In the genomic region with DNA sequence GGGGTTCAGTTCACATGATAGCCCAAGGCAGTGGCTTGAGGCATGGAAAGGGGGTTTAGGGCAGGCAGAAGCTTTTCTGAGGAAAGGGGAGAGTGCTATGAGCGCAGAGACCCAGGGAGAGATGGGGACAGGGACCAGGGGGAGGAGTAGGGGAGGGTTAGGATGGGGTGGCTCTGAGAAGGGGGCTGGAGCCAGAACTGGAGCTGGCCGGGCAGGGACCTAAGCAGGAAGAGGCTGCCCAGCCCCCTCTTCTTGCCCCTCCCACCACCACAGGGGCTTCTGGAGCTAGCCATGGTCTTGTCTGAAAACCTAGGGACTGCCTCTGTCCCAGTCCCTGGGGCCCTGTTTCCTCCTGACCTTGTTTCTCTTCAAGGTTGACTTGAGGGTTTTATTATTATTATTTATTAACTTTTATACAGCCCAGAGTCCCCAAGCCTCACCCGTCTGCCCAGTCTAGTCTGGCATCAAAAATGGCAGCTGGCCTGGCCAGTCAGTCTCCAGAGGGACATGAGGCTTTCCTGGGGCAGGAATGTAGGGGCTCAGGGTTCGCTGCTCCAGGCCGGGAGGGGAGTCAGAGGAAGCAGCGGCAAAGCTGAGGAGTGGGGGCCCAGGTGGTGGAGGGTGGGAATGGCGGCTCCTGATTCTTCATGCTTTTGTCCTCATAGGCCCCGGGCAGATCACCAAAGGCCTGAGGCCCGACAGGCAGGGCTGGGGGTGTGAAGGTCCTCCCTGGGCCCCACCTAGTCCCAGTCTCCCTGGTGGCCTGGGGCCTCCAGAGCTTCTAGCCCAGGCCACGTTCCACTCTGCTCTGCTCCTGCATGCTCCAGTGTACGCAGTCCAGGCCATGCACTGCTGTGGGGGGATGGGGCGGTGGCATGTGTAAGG, we compare ENCODE assay signal across 8 cellular contexts. TPM values are rescaled to one million over a fixed set of nuclear protein-coding genes. Genes with fewer than 3 reads are reported as not detected.
DNase-seq lines count a peak whose midpoint lies in the region; ATAC-seq lines count a peak whose summit lies in the region.

No MANE protein-coding gene starts in this region.

- peaks cover 42% of the 10 kb centered on the region for H3K4me1 ChIP-seq in mesodermal cell (ENCODE audit: control insufficient read depth, insufficient read depth, low read length, poor library complexity, severe bottlenecking)
- H3K4me1 ChIP-seq in thymus (ENCODE audit: control insufficient read depth, insufficient read depth, low read length) = peaks cover 55% of the 10 kb centered on the region

- peaks cover 86% of the 10 kb centered on the region for H3K36me3 ChIP-seq in mesodermal cell (ENCODE audit: control insufficient read depth, insufficient read depth, low read length)
- peaks cover 35% of the 10 kb centered on the region for H3K36me3 ChIP-seq in thymus (ENCODE audit: control insufficient read depth, insufficient read depth)

- no peak for ATAC-seq in GM19328 (IDR thresholded peaks at IDR 0.05; ENCODE audit: unreplicated experiment)

- H3K4me1 Mint-ChIP-seq in activated T-cell treated with anti-CD3 and anti-CD28 coated beads, Interleukin-2, amount 50 U/mL, for 24 hours (ENCODE audit: low read depth) = peaks cover 79% of the 10 kb centered on the region

- no peaks in the 10 kb centered on the region for H3K9me3 Mint-ChIP-seq in activated T-cell treated with anti-CD3 and anti-CD28 coated beads, Interleukin-2, amount 50 U/mL, for 24 hours

- H3K27ac ChIP-seq in caudate nucleus (ENCODE audit: low read depth, low read length) = peak overlapping the region; percentile 99
- peak overlapping the region; percentile 79 for H3K27ac ChIP-seq in mesodermal cell (ENCODE audit: low read depth, low read length, severe bottlenecking)
- H3K27ac ChIP-seq in thymus (ENCODE audit: low read depth) = peak overlapping the region; percentile 58

- H3K9me3 ChIP-seq in mesodermal cell (ENCODE audit: control insufficient read depth, low read length) = no peaks in the 10 kb centered on the region
- no peaks in the 10 kb centered on the region for H3K9me3 ChIP-seq in thymus (ENCODE audit: control insufficient read depth)

- WGBS in mesodermal cell (ENCODE audit: insufficient coverage in 2 of 2), 2 experiments = 80 to 81% methylated on average over 9 to 11 of the region's 12 CpGs
- WGBS in thymus = 87% methylated on average over 12 of the region's 12 CpGs

- peaks cover 80% of the 10 kb centered on the region for H3K36me3 Mint-ChIP-seq in activated T-cell treated with anti-CD3 and anti-CD28 coated beads, Interleukin-2, amount 50 U/mL, for 24 hours (ENCODE audit: low read depth)

- H3K27me3 ChIP-seq in thymus (ENCODE audit: control insufficient read depth, insufficient read depth) = no peaks in the 10 kb centered on the region

- peak overlapping the region; percentile 36 for H3K4me3 Mint-ChIP-seq in activated T-cell treated with anti-CD3 and anti-CD28 coated beads, Interleukin-2, amount 50 U/mL, for 24 hours

- no peaks in the 10 kb centered on the region for H3K27me3 Mint-ChIP-seq in activated T-cell treated with anti-CD3 and anti-CD28 coated beads, Interleukin-2, amount 50 U/mL, for 24 hours

- peak overlapping the region; percentile 95 for H3K27ac Mint-ChIP-seq in activated T-cell treated with anti-CD3 and anti-CD28 coated beads, Interleukin-2, amount 50 U/mL, for 24 hours

- DNase-seq in activated T-cell treated with anti-CD3 and anti-CD28 coated beads, Interleukin-2, amount 50 U/mL, for 24 hours = no peak
- DNase-seq in activated T-cell treated with anti-CD3 and anti-CD28 coated beads, Interleukin-2, amount 50 U/mL, for 48 hours = no peak
- DNase-seq in caudate nucleus (lab: John Stamatoyannopoulos, UW) (peak in 1 of 61 donors; percentile 32), NCI-H1436 (lab: John Stamatoyannopoulos, UW) (no peak), NOMO-1 treated with DMSO at 0.1 percent for 48 hours (lab: John Stamatoyannopoulos, UW; ENCODE audit: unreplicated experiment) (no peak)

- H3K4me3 ChIP-seq in mesodermal cell (ENCODE audit: extremely low read depth, insufficient read depth, low read length, poor library complexity, severe bottlenecking) (peak overlapping the region; percentile 90), thymus (ENCODE audit: low read length) (peak overlapping the region; percentile 39)

RNA-seq across cellular contexts. Expression of gene TRIM8, which starts 5.7 kb away (rescaled TPM):
- polyA plus RNA-seq in mesodermal cell (2013, experiment 1 of 2) = 138 TPM
- polyA plus RNA-seq in mesodermal cell (2013, experiment 2 of 2) = 118 TPM
- 65.5 TPM for polyA plus RNA-seq in thymus
